1 cellular context compared by ENCODE assay signal in the genomic region with DNA sequence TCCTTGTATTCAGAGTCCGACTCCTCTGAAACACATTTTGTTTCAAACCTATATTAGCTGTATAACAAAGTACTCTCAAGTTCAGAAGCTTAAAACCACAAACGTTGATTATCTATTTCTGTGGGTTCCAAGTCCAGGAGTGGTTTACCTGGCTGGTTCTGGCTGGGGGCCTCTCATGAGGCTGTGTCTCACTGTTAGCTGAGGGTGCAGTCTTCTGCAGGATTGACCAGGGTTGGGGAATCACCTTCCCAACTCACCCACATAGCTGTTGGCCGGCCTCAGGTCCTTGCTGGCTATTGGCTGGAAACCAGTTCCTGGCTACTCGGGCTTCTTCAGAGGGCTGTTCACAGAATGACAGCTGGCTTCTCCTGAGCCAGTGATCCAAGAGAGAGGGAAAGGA.
A peak's percentile ranks its signal among the peaks of the same experiment; 100 is the strongest.
TF ChIP-seq lines count a peak whose summit lies in the region.

No MANE protein-coding gene starts in this region.

TF ChIP-seq in K562, 482 proteins besides CTCF, POLR2A, EP300 and RAD21 (continued from another document):
- TF ChIP-seq, protein P1, sequence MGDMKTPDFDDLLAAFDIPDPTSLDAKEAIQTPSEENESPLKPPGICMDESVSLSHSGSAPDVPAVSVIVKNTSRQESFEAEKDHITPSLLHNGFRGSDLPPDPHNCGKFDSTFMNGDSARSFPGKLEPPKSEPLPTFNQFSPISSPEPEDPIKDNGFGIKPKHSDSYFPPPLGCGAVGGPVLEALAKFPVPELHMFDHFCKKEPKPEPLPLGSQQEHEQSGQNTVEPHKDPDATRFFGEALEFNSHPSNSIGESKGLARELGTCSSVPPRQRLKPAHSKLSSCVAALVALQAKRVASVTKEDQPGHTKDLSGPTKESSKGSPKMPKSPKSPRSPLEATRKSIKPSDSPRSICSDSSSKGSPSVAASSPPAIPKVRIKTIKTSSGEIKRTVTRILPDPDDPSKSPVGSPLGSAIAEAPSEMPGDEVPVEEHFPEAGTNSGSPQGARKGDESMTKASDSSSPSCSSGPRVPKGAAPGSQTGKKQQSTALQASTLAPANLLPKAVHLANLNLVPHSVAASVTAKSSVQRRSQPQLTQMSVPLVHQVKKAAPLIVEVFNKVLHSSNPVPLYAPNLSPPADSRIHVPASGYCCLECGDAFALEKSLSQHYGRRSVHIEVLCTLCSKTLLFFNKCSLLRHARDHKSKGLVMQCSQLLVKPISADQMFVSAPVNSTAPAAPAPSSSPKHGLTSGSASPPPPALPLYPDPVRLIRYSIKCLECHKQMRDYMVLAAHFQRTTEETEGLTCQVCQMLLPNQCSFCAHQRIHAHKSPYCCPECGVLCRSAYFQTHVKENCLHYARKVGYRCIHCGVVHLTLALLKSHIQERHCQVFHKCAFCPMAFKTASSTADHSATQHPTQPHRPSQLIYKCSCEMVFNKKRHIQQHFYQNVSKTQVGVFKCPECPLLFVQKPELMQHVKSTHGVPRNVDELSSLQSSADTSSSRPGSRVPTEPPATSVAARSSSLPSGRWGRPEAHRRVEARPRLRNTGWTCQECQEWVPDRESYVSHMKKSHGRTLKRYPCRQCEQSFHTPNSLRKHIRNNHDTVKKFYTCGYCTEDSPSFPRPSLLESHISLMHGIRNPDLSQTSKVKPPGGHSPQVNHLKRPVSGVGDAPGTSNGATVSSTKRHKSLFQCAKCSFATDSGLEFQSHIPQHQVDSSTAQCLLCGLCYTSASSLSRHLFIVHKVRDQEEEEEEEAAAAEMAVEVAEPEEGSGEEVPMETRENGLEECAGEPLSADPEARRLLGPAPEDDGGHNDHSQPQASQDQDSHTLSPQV (IDR thresholded peaks at IDR 0.05) = 0 out of 2 replicates have a peak, but pooled peaks have one; percentile 19
- TF ChIP-seq, protein P2, sequence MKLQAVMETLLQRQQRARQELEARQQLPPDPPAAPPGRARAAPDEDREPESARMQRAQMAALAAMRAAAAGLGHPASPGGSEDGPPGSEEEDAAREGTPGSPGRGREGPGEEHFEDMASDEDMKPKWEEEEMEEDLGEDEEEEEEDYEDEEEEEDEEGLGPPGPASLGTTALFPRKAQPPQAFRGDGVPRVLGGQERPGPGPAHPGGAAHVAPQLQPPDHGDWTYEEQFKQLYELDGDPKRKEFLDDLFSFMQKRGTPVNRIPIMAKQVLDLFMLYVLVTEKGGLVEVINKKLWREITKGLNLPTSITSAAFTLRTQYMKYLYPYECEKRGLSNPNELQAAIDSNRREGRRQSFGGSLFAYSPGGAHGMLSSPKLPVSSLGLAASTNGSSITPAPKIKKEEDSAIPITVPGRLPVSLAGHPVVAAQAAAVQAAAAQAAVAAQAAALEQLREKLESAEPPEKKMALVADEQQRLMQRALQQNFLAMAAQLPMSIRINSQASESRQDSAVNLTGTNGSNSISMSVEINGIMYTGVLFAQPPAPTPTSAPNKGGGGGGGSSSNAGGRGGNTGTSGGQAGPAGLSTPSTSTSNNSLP (IDR thresholded peaks at IDR 0.05; ENCODE audit: borderline replicate concordance, low read depth, low read length) = no peak
- no peak for TF ChIP-seq DACH1 (IDR thresholded peaks at IDR 0.05; ENCODE audit: partially characterized antibody)
TF ChIP-seq in K562: peak in this region for 1.
